Comparison of ENCODE assay signal across 1 cellular context in the genomic region with DNA sequence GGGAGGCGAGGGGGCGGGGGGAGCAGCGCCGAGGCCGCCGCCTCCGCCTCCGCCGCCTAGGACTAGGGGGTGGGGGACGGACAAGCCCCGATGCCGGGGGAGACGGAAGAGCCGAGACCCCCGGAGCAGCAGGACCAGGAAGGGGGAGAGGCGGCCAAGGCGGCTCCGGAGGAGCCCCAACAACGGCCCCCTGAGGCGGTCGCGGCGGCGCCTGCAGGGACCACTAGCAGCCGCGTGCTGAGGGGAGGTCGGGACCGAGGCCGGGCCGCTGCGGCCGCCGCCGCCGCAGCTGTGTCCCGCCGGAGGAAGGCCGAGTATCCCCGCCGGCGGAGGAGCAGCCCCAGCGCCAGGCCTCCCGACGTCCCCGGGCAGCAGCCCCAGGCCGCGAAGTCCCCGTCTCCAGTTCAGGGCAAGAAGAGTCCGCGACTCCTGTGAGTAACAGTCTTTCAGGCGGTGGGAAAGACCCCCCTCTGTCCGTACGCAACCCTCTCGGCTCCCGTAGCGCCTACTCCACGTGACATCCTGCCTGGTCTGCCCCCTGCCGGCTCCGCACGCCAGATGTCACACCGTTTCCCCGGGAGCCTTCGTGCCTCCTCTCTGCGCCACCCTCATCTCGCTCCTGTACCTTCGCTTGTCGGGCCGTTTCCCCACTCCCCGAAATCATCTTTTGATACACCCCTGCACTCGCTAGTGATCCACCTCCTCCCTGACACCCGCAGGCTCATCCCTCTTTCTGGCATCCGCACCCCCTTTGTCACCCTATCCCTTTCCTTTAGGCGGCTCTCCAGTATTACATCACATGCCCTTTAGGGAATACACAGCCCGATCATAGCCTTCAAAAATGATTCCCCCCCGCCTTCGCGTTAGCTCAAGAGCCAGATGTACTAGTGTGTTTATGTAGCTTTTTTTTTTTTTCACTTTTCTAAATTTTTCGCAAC.
TF ChIP-seq lines count a peak whose summit lies in the region.

No MANE protein-coding gene starts in this region.

TF ChIP-seq in K562, 482 proteins besides CTCF, POLR2A, EP300 and RAD21 (continued from another document and continues in another):
- TF ChIP-seq, protein P1, sequence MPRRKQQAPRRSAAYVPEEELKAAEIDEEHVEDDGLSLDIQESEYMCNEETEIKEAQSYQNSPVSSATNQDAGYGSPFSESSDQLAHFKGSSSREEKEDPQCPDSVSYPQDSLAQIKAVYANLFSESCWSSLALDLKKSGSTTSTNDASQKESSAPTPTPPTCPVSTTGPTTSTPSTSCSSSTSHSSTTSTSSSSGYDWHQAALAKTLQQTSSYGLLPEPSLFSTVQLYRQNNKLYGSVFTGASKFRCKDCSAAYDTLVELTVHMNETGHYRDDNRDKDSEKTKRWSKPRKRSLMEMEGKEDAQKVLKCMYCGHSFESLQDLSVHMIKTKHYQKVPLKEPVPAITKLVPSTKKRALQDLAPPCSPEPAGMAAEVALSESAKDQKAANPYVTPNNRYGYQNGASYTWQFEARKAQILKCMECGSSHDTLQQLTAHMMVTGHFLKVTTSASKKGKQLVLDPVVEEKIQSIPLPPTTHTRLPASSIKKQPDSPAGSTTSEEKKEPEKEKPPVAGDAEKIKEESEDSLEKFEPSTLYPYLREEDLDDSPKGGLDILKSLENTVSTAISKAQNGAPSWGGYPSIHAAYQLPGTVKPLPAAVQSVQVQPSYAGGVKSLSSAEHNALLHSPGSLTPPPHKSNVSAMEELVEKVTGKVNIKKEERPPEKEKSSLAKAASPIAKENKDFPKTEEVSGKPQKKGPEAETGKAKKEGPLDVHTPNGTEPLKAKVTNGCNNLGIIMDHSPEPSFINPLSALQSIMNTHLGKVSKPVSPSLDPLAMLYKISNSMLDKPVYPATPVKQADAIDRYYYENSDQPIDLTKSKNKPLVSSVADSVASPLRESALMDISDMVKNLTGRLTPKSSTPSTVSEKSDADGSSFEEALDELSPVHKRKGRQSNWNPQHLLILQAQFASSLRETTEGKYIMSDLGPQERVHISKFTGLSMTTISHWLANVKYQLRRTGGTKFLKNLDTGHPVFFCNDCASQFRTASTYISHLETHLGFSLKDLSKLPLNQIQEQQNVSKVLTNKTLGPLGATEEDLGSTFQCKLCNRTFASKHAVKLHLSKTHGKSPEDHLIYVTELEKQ (CRISPR knock-in tag; IDR thresholded peaks at IDR 0.05) = no peak
- peak; percentile 26 for TF ChIP-seq HDAC3 (IDR thresholded peaks at IDR 0.05; ENCODE audit: borderline replicate concordance, partially characterized antibody)
- TF ChIP-seq CEBPB (tag; IDR thresholded peaks at IDR 0.05) = peak; percentile 92
- TF ChIP-seq, protein P2, sequence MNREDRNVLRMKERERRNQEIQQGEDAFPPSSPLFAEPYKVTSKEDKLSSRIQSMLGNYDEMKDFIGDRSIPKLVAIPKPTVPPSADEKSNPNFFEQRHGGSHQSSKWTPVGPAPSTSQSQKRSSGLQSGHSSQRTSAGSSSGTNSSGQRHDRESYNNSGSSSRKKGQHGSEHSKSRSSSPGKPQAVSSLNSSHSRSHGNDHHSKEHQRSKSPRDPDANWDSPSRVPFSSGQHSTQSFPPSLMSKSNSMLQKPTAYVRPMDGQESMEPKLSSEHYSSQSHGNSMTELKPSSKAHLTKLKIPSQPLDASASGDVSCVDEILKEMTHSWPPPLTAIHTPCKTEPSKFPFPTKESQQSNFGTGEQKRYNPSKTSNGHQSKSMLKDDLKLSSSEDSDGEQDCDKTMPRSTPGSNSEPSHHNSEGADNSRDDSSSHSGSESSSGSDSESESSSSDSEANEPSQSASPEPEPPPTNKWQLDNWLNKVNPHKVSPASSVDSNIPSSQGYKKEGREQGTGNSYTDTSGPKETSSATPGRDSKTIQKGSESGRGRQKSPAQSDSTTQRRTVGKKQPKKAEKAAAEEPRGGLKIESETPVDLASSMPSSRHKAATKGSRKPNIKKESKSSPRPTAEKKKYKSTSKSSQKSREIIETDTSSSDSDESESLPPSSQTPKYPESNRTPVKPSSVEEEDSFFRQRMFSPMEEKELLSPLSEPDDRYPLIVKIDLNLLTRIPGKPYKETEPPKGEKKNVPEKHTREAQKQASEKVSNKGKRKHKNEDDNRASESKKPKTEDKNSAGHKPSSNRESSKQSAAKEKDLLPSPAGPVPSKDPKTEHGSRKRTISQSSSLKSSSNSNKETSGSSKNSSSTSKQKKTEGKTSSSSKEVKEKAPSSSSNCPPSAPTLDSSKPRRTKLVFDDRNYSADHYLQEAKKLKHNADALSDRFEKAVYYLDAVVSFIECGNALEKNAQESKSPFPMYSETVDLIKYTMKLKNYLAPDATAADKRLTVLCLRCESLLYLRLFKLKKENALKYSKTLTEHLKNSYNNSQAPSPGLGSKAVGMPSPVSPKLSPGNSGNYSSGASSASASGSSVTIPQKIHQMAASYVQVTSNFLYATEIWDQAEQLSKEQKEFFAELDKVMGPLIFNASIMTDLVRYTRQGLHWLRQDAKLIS (CRISPR knock-in tag; IDR thresholded peaks at IDR 0.05) = peak; percentile 92
- TF ChIP-seq JUN (IDR thresholded peaks at IDR 0.05; ENCODE audit: borderline replicate concordance, low read depth, low read length) = 0 out of 2 replicates have a peak, but pooled peaks have one; percentile 1
- TF ChIP-seq JUN (CRISPR knock-in tag; IDR thresholded peaks at IDR 0.05; ENCODE audit: borderline replicate concordance) = peak; percentile 89; the same call in 1 of the 2 replicates
- no peak for TF ChIP-seq KAT8 (IDR thresholded peaks at IDR 0.05; ENCODE audit: low read depth)
- no peak for TF ChIP-seq ZFP30 (CRISPR knock-in tag; IDR thresholded peaks at IDR 0.05; ENCODE audit: borderline replicate concordance)
- TF ChIP-seq NCOA4 (IDR thresholded peaks at IDR 0.05; ENCODE audit: partially characterized antibody) = no peak
- no peak for TF ChIP-seq EZH2 (IDR thresholded peaks at IDR 0.05; ENCODE audit: borderline replicate concordance, low read depth, low read length)
- TF ChIP-seq, protein P3, sequence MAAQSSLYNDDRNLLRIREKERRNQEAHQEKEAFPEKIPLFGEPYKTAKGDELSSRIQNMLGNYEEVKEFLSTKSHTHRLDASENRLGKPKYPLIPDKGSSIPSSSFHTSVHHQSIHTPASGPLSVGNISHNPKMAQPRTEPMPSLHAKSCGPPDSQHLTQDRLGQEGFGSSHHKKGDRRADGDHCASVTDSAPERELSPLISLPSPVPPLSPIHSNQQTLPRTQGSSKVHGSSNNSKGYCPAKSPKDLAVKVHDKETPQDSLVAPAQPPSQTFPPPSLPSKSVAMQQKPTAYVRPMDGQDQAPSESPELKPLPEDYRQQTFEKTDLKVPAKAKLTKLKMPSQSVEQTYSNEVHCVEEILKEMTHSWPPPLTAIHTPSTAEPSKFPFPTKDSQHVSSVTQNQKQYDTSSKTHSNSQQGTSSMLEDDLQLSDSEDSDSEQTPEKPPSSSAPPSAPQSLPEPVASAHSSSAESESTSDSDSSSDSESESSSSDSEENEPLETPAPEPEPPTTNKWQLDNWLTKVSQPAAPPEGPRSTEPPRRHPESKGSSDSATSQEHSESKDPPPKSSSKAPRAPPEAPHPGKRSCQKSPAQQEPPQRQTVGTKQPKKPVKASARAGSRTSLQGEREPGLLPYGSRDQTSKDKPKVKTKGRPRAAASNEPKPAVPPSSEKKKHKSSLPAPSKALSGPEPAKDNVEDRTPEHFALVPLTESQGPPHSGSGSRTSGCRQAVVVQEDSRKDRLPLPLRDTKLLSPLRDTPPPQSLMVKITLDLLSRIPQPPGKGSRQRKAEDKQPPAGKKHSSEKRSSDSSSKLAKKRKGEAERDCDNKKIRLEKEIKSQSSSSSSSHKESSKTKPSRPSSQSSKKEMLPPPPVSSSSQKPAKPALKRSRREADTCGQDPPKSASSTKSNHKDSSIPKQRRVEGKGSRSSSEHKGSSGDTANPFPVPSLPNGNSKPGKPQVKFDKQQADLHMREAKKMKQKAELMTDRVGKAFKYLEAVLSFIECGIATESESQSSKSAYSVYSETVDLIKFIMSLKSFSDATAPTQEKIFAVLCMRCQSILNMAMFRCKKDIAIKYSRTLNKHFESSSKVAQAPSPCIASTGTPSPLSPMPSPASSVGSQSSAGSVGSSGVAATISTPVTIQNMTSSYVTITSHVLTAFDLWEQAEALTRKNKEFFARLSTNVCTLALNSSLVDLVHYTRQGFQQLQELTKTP (IDR thresholded peaks at IDR 0.05; ENCODE audit: low read depth in 1 of 2, partially characterized antibody in 2 of 2) = peak in 1 of 2 experiments; percentile 91
- peak; percentile 79 for TF ChIP-seq HCFC1 (IDR thresholded peaks at IDR 0.05; ENCODE audit: low read depth, low read length)
- peak; percentile 76 for TF ChIP-seq DPF2 (IDR thresholded peaks at IDR 0.05)
- TF ChIP-seq SMARCC2 (IDR thresholded peaks at IDR 0.05; ENCODE audit: low read depth) = peak; percentile 48; the same call in 1 of the 2 replicates
- TF ChIP-seq ZNF263 (CRISPR knock-in tag; IDR thresholded peaks at IDR 0.05; ENCODE audit: borderline replicate concordance) = peak; percentile 94
- peak; percentile 85 for TF ChIP-seq BCOR (IDR thresholded peaks at IDR 0.05)
- TF ChIP-seq EP400 (IDR thresholded peaks at IDR 0.05) = peak; percentile 99
- TF ChIP-seq, protein P4, sequence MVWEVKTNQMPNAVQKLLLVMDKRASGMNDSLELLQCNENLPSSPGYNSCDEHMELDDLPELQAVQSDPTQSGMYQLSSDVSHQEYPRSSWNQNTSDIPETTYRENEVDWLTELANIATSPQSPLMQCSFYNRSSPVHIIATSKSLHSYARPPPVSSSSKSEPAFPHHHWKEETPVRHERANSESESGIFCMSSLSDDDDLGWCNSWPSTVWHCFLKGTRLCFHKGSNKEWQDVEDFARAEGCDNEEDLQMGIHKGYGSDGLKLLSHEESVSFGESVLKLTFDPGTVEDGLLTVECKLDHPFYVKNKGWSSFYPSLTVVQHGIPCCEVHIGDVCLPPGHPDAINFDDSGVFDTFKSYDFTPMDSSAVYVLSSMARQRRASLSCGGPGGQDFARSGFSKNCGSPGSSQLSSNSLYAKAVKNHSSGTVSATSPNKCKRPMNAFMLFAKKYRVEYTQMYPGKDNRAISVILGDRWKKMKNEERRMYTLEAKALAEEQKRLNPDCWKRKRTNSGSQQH (CRISPR knock-in tag; IDR thresholded peaks at IDR 0.05) = 0 out of 2 replicates have a peak, but pooled peaks have one; percentile 56
- TF ChIP-seq MAZ (CRISPR knock-in tag; conservative IDR thresholded peaks at IDR 0.05 in 1 of 2, IDR thresholded peaks at IDR 0.05 in 1 of 2) = peak in 1 of 2 experiments; percentile 91
- peak; percentile 42; the same call in 1 of the 2 replicates for TF ChIP-seq GATAD2A (IDR thresholded peaks at IDR 0.05)
- peak; percentile 97 for TF ChIP-seq HDGF (IDR thresholded peaks at IDR 0.05)
- TF ChIP-seq, protein P5, sequence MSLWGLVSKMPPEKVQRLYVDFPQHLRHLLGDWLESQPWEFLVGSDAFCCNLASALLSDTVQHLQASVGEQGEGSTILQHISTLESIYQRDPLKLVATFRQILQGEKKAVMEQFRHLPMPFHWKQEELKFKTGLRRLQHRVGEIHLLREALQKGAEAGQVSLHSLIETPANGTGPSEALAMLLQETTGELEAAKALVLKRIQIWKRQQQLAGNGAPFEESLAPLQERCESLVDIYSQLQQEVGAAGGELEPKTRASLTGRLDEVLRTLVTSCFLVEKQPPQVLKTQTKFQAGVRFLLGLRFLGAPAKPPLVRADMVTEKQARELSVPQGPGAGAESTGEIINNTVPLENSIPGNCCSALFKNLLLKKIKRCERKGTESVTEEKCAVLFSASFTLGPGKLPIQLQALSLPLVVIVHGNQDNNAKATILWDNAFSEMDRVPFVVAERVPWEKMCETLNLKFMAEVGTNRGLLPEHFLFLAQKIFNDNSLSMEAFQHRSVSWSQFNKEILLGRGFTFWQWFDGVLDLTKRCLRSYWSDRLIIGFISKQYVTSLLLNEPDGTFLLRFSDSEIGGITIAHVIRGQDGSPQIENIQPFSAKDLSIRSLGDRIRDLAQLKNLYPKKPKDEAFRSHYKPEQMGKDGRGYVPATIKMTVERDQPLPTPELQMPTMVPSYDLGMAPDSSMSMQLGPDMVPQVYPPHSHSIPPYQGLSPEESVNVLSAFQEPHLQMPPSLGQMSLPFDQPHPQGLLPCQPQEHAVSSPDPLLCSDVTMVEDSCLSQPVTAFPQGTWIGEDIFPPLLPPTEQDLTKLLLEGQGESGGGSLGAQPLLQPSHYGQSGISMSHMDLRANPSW (CRISPR knock-in tag; IDR thresholded peaks at IDR 0.05) = peak; percentile 30; the same call in 1 of the 2 replicates
- peak; percentile 91 for TF ChIP-seq ZFX (CRISPR knock-in tag; IDR thresholded peaks at IDR 0.05)
- TF ChIP-seq RB1 (IDR thresholded peaks at IDR 0.05; ENCODE audit: low read depth) = peak; percentile 85
- TF ChIP-seq, protein P6, sequence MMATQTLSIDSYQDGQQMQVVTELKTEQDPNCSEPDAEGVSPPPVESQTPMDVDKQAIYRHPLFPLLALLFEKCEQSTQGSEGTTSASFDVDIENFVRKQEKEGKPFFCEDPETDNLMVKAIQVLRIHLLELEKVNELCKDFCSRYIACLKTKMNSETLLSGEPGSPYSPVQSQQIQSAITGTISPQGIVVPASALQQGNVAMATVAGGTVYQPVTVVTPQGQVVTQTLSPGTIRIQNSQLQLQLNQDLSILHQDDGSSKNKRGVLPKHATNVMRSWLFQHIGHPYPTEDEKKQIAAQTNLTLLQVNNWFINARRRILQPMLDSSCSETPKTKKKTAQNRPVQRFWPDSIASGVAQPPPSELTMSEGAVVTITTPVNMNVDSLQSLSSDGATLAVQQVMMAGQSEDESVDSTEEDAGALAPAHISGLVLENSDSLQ (IDR thresholded peaks at IDR 0.05) = peak; percentile 69
- TF ChIP-seq ZNF224 (CRISPR knock-in tag; IDR thresholded peaks at IDR 0.05) = 0 out of 2 replicates have a peak, but pooled peaks have one; percentile 36
- TF ChIP-seq LARP7 (IDR thresholded peaks at IDR 0.05) = peak; percentile 94
- TF ChIP-seq XRCC3 (IDR thresholded peaks at IDR 0.05) = no peak
- TF ChIP-seq ZNF212 (CRISPR knock-in tag; IDR thresholded peaks at IDR 0.05) = no peak
- peak; percentile 87; the same call in 1 of the 2 replicates for TF ChIP-seq OTX1 (CRISPR knock-in tag; IDR thresholded peaks at IDR 0.05)
- TF ChIP-seq, protein P7, sequence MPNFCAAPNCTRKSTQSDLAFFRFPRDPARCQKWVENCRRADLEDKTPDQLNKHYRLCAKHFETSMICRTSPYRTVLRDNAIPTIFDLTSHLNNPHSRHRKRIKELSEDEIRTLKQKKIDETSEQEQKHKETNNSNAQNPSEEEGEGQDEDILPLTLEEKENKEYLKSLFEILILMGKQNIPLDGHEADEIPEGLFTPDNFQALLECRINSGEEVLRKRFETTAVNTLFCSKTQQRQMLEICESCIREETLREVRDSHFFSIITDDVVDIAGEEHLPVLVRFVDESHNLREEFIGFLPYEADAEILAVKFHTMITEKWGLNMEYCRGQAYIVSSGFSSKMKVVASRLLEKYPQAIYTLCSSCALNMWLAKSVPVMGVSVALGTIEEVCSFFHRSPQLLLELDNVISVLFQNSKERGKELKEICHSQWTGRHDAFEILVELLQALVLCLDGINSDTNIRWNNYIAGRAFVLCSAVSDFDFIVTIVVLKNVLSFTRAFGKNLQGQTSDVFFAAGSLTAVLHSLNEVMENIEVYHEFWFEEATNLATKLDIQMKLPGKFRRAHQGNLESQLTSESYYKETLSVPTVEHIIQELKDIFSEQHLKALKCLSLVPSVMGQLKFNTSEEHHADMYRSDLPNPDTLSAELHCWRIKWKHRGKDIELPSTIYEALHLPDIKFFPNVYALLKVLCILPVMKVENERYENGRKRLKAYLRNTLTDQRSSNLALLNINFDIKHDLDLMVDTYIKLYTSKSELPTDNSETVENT (CRISPR knock-in tag; IDR thresholded peaks at IDR 0.05) = peak; percentile 49; the same call in 1 of the 2 replicates
- TF ChIP-seq XRCC5 (IDR thresholded peaks at IDR 0.05; ENCODE audit: low read depth, low read length) = peak; percentile 75
